ENCODE assay signal across 9 cellular contexts in genomic region chr2:8543065-8543411, GRCh38.
A peak's percentile ranks its signal among the peaks of the same experiment; 100 is the strongest.
DNase-seq lines count a peak whose midpoint lies in the region; ATAC-seq and TF ChIP-seq lines count a peak whose summit lies in the region.
"Had no signal": no experiment of that assay in that cellular context is flagged by ENCODE, and none has a peak within 500 bp of the region (broad histone marks: within the 10 kb centered on the region; RNA-seq: fewer than 3 reads in every experiment).

No MANE protein-coding gene starts in this region.

- in situ Hi-C loops in GM13977 (cut with MboI; ENCODE audit: low pct_unique_long_range_greater_than_20kb, low sequenced_read_pairs, unreplicated experiment), result no loop called here

- ATAC-seq in GM18867 (IDR thresholded peaks at IDR 0.05; ENCODE audit: unreplicated experiment) (peak; percentile 22), HG02678 (IDR thresholded peaks at IDR 0.05; ENCODE audit: unreplicated experiment) (peak; percentile 24)
- peak; percentile 56 to 58 for ATAC-seq in activated CD4-positive, CD25-positive, alpha-beta regulatory T cell treated with anti-CD3 and anti-CD28 coated beads, Interleukin-2, amount 50 U/mL, for 24 hours
- ATAC-seq: HCT116 had no signal

- TF ChIP-seq CTCF in GM13977 (IDR thresholded peaks at IDR 0.05; ENCODE audit: extremely low read depth, insufficient read depth, missing control alignments), result no peak

- no peak overlapping the region for H3K4me3 ChIP-seq in muscle layer of duodenum (ENCODE audit: low read depth in 1 of 2, low read length in 2 of 2)

- H3K27me3 ChIP-seq in muscle layer of duodenum (ENCODE audit: low read depth, low read length), result no peaks in the 10 kb centered on the region

- H3K36me3 ChIP-seq in muscle layer of duodenum (ENCODE audit: control insufficient read depth in 1 of 2, insufficient read depth in 2 of 2, low read length in 2 of 2), result no peaks in the 10 kb centered on the region

- no peak for DNase-seq in RKO (ENCODE audit: low spot score)
- no peak for DNase-seq in GM13977 (ENCODE audit: low spot score)
- no peak for DNase-seq in COLO829 (ENCODE audit: low spot score)
- no peak for DNase-seq in OCI-M2 (lab: John Stamatoyannopoulos, UW; ENCODE audit: unreplicated experiment)

- peaks cover 0 to 11% of the 10 kb centered on the region in 2 donors for H3K4me1 ChIP-seq in muscle layer of duodenum (ENCODE audit: control insufficient read depth in 1 of 2, insufficient read depth in 2 of 2, low read length in 2 of 2)

- H3K27ac ChIP-seq in muscle layer of duodenum (ENCODE audit: low read length), result peak overlapping the region; percentile 51

- no peaks in the 10 kb centered on the region for H3K9me3 ChIP-seq in muscle layer of duodenum (ENCODE audit: control insufficient read depth in 1 of 2, low read length in 2 of 2)
